Comparison of ENCODE assay signal across 13 cellular contexts in the genomic region with DNA sequence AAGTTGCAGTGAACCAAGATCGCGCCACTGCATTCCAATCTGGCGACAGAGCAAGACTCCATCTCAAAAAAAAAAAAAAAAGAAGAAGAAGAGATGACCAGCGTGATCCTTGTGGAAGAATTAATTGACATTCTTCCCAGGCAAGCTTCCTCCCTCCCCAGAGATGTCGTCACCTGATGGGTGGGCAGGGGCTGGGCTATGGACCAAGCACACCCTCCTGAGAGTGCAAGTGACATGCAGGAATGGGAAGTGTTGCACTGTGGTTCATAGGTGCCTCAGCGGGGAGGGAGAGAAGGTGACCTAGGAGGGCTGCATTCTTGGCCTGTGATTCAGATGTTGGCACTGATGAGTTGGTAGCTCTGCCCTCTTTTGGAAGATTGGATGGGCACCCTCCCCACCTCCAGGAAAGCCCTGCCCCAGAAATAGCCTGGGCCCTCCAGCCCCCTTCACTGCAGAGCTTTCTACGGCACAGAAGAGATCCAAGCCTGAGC. TPM values are rescaled to one million over a fixed set of nuclear protein-coding genes. Genes with fewer than 3 reads are reported as not detected.
A peak's percentile ranks its signal among the peaks of the same experiment; 100 is the strongest.
DNase-seq lines count a peak whose midpoint lies in the region; ATAC-seq lines count a peak whose summit lies in the region.
"Had no signal": no experiment of that assay in that cellular context is flagged by ENCODE, and none has a peak within 500 bp of the region (broad histone marks: within the 10 kb centered on the region; RNA-seq: fewer than 3 reads in every experiment).

No MANE protein-coding gene starts in this region.

- no peaks in the 10 kb centered on the region for H3K36me3 Mint-ChIP-seq in stimulated activated effector memory CD8-positive, alpha-beta T cell treated with anti-CD3 and anti-CD28 coated beads, Interleukin-12 subunit alpha, Interleukin-12 subunit beta, amount 100 ng/mL, for 72 hours

- DNase-seq in HK-2 (ENCODE audit: unreplicated experiment) (peak; percentile 77), T1000 (lab: John Stamatoyannopoulos, UW) (peak; percentile 46), Right ventricle myocardium superior (peak; percentile 66), NCI-H1417 (lab: John Stamatoyannopoulos, UW) (no peak), NCI-H2107 treated with DMSO at 0.1 percent for 48 hours (lab: John Stamatoyannopoulos, UW; ENCODE audit: unreplicated experiment) (no peak), iPS-NIHi7 (ENCODE audit: extremely low spot score) (no peak)
- DNase-seq in stimulated activated effector memory CD8-positive, alpha-beta T cell treated with anti-CD3 and anti-CD28 coated beads, Interleukin-12 subunit alpha, Interleukin-12 subunit beta, amount 100 ng/mL, for 72 hours (ENCODE audit: low spot score in 2 of 2): no peak
- DNase-seq: activated B cell treated with CpG ODN at 0.5 μM for 24 hours; activated T-cell treated with anti-CD3 and anti-CD28 coated beads, Interleukin-2, amount 50 U/mL, for 72 hours; NCI-H2227 treated with DMSO at 0.1 percent for 48 hours; SJCRH30; stimulated activated naive B cell treated with anti-CD40 and anti-IgM and Interleukin-4, amounts not matched to agents 10 μg/mL and 1 μg/mL and 100 μg/mL, for 72 hours had no signal

- H3K9me3 Mint-ChIP-seq in stimulated activated effector memory CD8-positive, alpha-beta T cell treated with anti-CD3 and anti-CD28 coated beads, Interleukin-12 subunit alpha, Interleukin-12 subunit beta, amount 100 ng/mL, for 72 hours: no peaks in the 10 kb centered on the region
- H3K9me3 Mint-ChIP-seq: activated B cell treated with CpG ODN at 0.5 μM for 24 hours; activated T-cell treated with anti-CD3 and anti-CD28 coated beads, Interleukin-2, amount 50 U/mL, for 72 hours; stimulated activated naive B cell treated with anti-CD40 and anti-IgM and Interleukin-4, amounts not matched to agents 10 μg/mL and 1 μg/mL and 100 μg/mL, for 72 hours had no signal

- intact Hi-C loops in Right ventricle myocardium superior (cut with DNase I): no loop called here

- no peak overlapping the region for H3K4me3 Mint-ChIP-seq in stimulated activated effector memory CD8-positive, alpha-beta T cell treated with anti-CD3 and anti-CD28 coated beads, Interleukin-12 subunit alpha, Interleukin-12 subunit beta, amount 100 ng/mL, for 72 hours
- H3K4me3 Mint-ChIP-seq: activated B cell treated with CpG ODN at 0.5 μM for 24 hours; activated T-cell treated with anti-CD3 and anti-CD28 coated beads, Interleukin-2, amount 50 U/mL, for 72 hours; stimulated activated naive B cell treated with anti-CD40 and anti-IgM and Interleukin-4, amounts not matched to agents 10 μg/mL and 1 μg/mL and 100 μg/mL, for 72 hours had no signal

- peak overlapping the region; percentile 41 for H3K27ac Mint-ChIP-seq in stimulated activated effector memory CD8-positive, alpha-beta T cell treated with anti-CD3 and anti-CD28 coated beads, Interleukin-12 subunit alpha, Interleukin-12 subunit beta, amount 100 ng/mL, for 72 hours
- H3K27ac Mint-ChIP-seq: activated B cell treated with CpG ODN at 0.5 μM for 24 hours; activated T-cell treated with anti-CD3 and anti-CD28 coated beads, Interleukin-2, amount 50 U/mL, for 72 hours; stimulated activated naive B cell treated with anti-CD40 and anti-IgM and Interleukin-4, amounts not matched to agents 10 μg/mL and 1 μg/mL and 100 μg/mL, for 72 hours had no signal

- H3K4me1 Mint-ChIP-seq in stimulated activated effector memory CD8-positive, alpha-beta T cell treated with anti-CD3 and anti-CD28 coated beads, Interleukin-12 subunit alpha, Interleukin-12 subunit beta, amount 100 ng/mL, for 72 hours: peaks cover 7% of the 10 kb centered on the region

- peak; percentile 83 for ATAC-seq in Right ventricle myocardium superior (ENCODE audit: poor library complexity)
- no peak for ATAC-seq in stimulated activated effector memory CD8-positive, alpha-beta T cell treated with anti-CD3 and anti-CD28 coated beads, Interleukin-12 subunit alpha, Interleukin-12 subunit beta, amount 100 ng/mL, for 72 hours
- ATAC-seq: activated T-cell treated with anti-CD3 and anti-CD28 coated beads, Interleukin-2, amount 50 U/mL, for 72 hours; left lobe of liver; stimulated activated naive B cell treated with anti-CD40 and anti-IgM and Interleukin-4, amounts not matched to agents 10 μg/mL and 1 μg/mL and 100 μg/mL, for 72 hours had no signal

RNA-seq across cellular contexts. Expression of a gene that starts 37.8 kb away (rescaled TPM):
- total RNA-seq in Right ventricle myocardium superior: 28.7 TPM

RNA-seq across cellular contexts. Expression of a gene that starts 54.3 kb away (rescaled TPM):
- 1.9 TPM for total RNA-seq in Right ventricle myocardium superior
- total RNA-seq: activated B cell treated with CpG ODN at 0.5 μM for 24 hours, SJCRH30 had no signal

Comparison
In these comparisons a context has a peak if more than half of its experiments do, and no peak if none do; other contexts are left out.
1. DNase-seq: peak in HK-2 (single experiment), T1000 (single experiment) and Right ventricle myocardium superior (single experiment); none in stimulated activated effector memory CD8-positive, alpha-beta T cell treated with anti-CD3 and anti-CD28 coated beads, Interleukin-12 subunit alpha, Interleukin-12 subunit beta, amount 100 ng/mL, for 72 hours (0 of 2), NCI-H1417 (0 of 3), NCI-H2107 treated with DMSO at 0.1 percent for 48 hours (single experiment) and iPS-NIHi7 (single experiment).